In the genomic region with DNA sequence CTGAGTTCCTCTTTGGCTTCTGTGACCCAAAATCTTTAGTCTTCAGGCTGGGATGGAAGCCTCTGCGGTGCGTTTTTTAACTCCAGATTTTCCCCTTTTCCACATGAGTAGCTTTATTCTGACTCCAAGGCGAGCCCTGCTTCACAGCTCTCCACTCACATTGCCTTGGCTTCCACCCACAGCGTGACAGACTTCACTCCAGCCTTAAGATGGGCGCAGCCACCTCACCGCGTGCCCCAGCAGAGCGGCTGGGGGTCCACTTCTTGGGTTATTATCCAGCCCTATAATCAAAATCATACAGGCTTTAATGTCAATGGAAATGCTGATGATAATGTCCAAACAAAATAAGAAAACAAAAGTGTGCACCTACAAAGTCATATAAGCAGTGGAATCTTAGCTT, we compare ENCODE assay signal across 2 cellular contexts.
TF ChIP-seq lines count a peak whose summit lies in the region.

No MANE protein-coding gene starts in this region.

TF ChIP-seq in HEK293, 187 proteins besides CTCF, POLR2A, EP300 and RAD21 (continued from another document):
- TF ChIP-seq ZBTB26 (tag by site-specific recombination; optimal IDR thresholded peaks at IDR 0.05) (no peak), ZNF626 (tag by site-specific recombination; IDR thresholded peaks at IDR 0.05) (no peak), ZSCAN23 (tag by site-specific recombination; IDR thresholded peaks at IDR 0.05) (no peak), ZNF248 (tag by site-specific recombination; IDR thresholded peaks at IDR 0.05) (no peak), ZSCAN4 (tag by site-specific recombination; IDR thresholded peaks at IDR 0.05) (no peak), ZNF292 (tag by site-specific recombination; IDR thresholded peaks at IDR 0.05; ENCODE audit: borderline replicate concordance, low read depth) (no peak), GLI2 (tag by site-specific recombination; IDR thresholded peaks at IDR 0.05; ENCODE audit: borderline replicate concordance, low read depth) (no peak), ZNF830 (tag by site-specific recombination; IDR thresholded peaks at IDR 0.05; ENCODE audit: low read depth) (no peak), ZBTB17 (tag by site-specific recombination; IDR thresholded peaks at IDR 0.05) (no peak), ZNF555 (tag by site-specific recombination; conservative IDR thresholded peaks at IDR 0.05) (no peak), ZNF214 (tag by site-specific recombination; IDR thresholded peaks at IDR 0.05; ENCODE audit: borderline replicate concordance) (no peak)
- TF ChIP-seq, protein P1, sequence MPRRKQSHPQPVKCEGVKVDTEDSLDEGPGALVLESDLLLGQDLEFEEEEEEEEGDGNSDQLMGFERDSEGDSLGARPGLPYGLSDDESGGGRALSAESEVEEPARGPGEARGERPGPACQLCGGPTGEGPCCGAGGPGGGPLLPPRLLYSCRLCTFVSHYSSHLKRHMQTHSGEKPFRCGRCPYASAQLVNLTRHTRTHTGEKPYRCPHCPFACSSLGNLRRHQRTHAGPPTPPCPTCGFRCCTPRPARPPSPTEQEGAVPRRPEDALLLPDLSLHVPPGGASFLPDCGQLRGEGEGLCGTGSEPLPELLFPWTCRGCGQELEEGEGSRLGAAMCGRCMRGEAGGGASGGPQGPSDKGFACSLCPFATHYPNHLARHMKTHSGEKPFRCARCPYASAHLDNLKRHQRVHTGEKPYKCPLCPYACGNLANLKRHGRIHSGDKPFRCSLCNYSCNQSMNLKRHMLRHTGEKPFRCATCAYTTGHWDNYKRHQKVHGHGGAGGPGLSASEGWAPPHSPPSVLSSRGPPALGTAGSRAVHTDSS (tag by site-specific recombination; IDR thresholded peaks at IDR 0.05), result no peak
- TF ChIP-seq, protein P2, sequence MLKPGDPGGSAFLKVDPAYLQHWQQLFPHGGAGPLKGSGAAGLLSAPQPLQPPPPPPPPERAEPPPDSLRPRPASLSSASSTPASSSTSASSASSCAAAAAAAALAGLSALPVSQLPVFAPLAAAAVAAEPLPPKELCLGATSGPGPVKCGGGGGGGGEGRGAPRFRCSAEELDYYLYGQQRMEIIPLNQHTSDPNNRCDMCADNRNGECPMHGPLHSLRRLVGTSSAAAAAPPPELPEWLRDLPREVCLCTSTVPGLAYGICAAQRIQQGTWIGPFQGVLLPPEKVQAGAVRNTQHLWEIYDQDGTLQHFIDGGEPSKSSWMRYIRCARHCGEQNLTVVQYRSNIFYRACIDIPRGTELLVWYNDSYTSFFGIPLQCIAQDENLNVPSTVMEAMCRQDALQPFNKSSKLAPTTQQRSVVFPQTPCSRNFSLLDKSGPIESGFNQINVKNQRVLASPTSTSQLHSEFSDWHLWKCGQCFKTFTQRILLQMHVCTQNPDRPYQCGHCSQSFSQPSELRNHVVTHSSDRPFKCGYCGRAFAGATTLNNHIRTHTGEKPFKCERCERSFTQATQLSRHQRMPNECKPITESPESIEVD (tag by site-specific recombination; IDR thresholded peaks at IDR 0.05), result no peak
TF ChIP-seq in HEK293: peak in this region for 0.

TF ChIP-seq in K562, 482 proteins besides CTCF, POLR2A, EP300 and RAD21 (continued from another document):
- TF ChIP-seq YY1 (IDR thresholded peaks at IDR 0.05; ENCODE audit: borderline replicate concordance in 1 of 3, control insufficient read depth in 1 of 3, extremely low read depth in 1 of 3, insufficient read depth in 3 of 3, insufficient read length in 1 of 3, insufficient replicate concordance in 2 of 3, low read depth in 1 of 3, low read length in 2 of 3) (no peak), ZNF780A (CRISPR knock-in tag; IDR thresholded peaks at IDR 0.05) (no peak), SNIP1 (IDR thresholded peaks at IDR 0.05; ENCODE audit: low read depth) (no peak), CCNT2 (IDR thresholded peaks at IDR 0.05; ENCODE audit: borderline replicate concordance, extremely low read depth, insufficient read length, low read depth, low read length) (no peak), ZNF24 (IDR thresholded peaks at IDR 0.05) (no peak)
